Comparison of ENCODE assay signal across 17 cellular contexts in genomic region chr4:69060651-69061308, GRCh38. TPM values are rescaled to one million over a fixed set of nuclear protein-coding genes. Genes with fewer than 3 reads are reported as not detected.
DNase-seq lines count a peak whose midpoint lies in the region; ATAC-seq and TF ChIP-seq lines count a peak whose summit lies in the region.
"Had no signal": no experiment of that assay in that cellular context is flagged by ENCODE, and none has a peak within 500 bp of the region (broad histone marks: within the 10 kb centered on the region; RNA-seq: fewer than 3 reads in every experiment).

No MANE protein-coding gene starts in this region.

- ATAC-seq in upper lobe of right lung (peak; percentile 58), GM18909 (IDR thresholded peaks at IDR 0.05; ENCODE audit: poor library complexity, unreplicated experiment) (no peak)

- no peaks in the 10 kb centered on the region for H3K36me3 ChIP-seq in upper lobe of right lung
- H3K36me3 ChIP-seq: ovary, SJSA1 had no signal

- no peaks in the 10 kb centered on the region for H3K4me1 ChIP-seq in upper lobe of right lung

- H3K9me3 ChIP-seq in upper lobe of right lung = no peaks in the 10 kb centered on the region
- H3K9me3 ChIP-seq: ovary, SJSA1 had no signal

- intact Hi-C loops in upper lobe of right lung (cut with DNase I) (no loop called here), posterior cingulate gyrus (cut with DNase I) (no loop called here)

- H3K4me3 ChIP-seq in epithelial cell of proximal tubule (ENCODE audit: low read depth, low read length) = no peak overlapping the region
- no peak overlapping the region for H3K4me3 ChIP-seq in upper lobe of right lung
- H3K4me3 ChIP-seq: ovary, SJSA1 had no signal

- DNase-seq in NCI-H748 (lab: John Stamatoyannopoulos, UW; ENCODE audit: unreplicated experiment) (peak; percentile 26), NCI-H748 treated with DMSO at 0.1 percent for 48 hours (lab: John Stamatoyannopoulos, UW) (no peak), NCI-H69 (lab: John Stamatoyannopoulos, UW) (peak; percentile 26), epithelial cell of proximal tubule (ENCODE audit: low read depth) (no peak), upper lobe of right lung (no peak), posterior cingulate gyrus (no peak)
- DNase-seq in activated CD4-positive, alpha-beta T cell treated with anti-CD3 and anti-CD28 coated beads, Interleukin-2, amount 50 U/mL, for 48 hours = no peak
- DNase-seq: ACHN; activated naive CD4-positive, alpha-beta T cell treated with Interleukin-2 at 50 U/mL for 16 hours; effector memory CD4-positive, alpha-beta T cell; NCI-H1417 treated with DMSO at 0.1 percent for 48 hours; ovary; stimulated activated CD4-positive, alpha-beta T cell treated with anti-CD3 and anti-CD28 coated beads, Interleukin-12 subunit alpha, Interleukin-12 subunit beta, amount 100 ng/mL, for 4 hours had no signal

- no peaks in the 10 kb centered on the region for H3K27me3 ChIP-seq in upper lobe of right lung
- H3K27me3 ChIP-seq: ovary, SJSA1 had no signal

- peak; percentile 9 for TF ChIP-seq CTCF in epithelial cell of proximal tubule (conservative IDR thresholded peaks at IDR 0.05; ENCODE audit: low read depth, low read length)
- no peak for TF ChIP-seq CTCF in upper lobe of right lung (IDR thresholded peaks at IDR 0.05)

- no peak overlapping the region for H3K27ac ChIP-seq in upper lobe of right lung
- H3K27ac ChIP-seq: ovary, SJSA1 had no signal

RNA-seq across cellular contexts. Expression of gene UGT2B7, which starts 35.5 kb away (rescaled TPM):
- total RNA-seq in epithelial cell of proximal tubule = 0.12 and 21.3 TPM in 2 replicates
- total RNA-seq in upper lobe of right lung = 0.96 TPM
- total RNA-seq: activated CD8-positive, alpha-beta memory T cell treated with anti-CD3 and anti-CD28 coated beads for 36 hours; mononuclear cell; SJSA1 had no signal

Comparison
In these comparisons a context has a peak if more than half of its experiments do, and no peak if none do; other contexts are left out.
1. DNase-seq: peak in NCI-H748 (single experiment) and NCI-H69 (single experiment); none in NCI-H748 treated with DMSO at 0.1 percent for 48 hours (single experiment), epithelial cell of proximal tubule (single experiment), upper lobe of right lung (single experiment), posterior cingulate gyrus (0 of 10) and activated CD4-positive, alpha-beta T cell treated with anti-CD3 and anti-CD28 coated beads, Interleukin-2, amount 50 U/mL, for 48 hours (0 of 2).